21 cellular contexts compared by ENCODE assay signal in genomic region chr11:74532496-74533246, GRCh38. TPM values are rescaled to one million over a fixed set of nuclear protein-coding genes. Genes with fewer than 3 reads are reported as not detected.
DNase-seq lines count a peak whose midpoint lies in the region; ATAC-seq and TF ChIP-seq lines count a peak whose summit lies in the region.
"Had no signal": no experiment of that assay in that cellular context is flagged by ENCODE, and none has a peak within 500 bp of the region (broad histone marks: within the 10 kb centered on the region; RNA-seq: fewer than 3 reads in every experiment).

No MANE protein-coding gene starts in this region.

- intact Hi-C loops in Calu3 (cut with micrococcal nuclease; ENCODE audit: unreplicated experiment), result no loop called here
- intact Hi-C loops in spleen (cut with DNase I; ENCODE audit: low total_unique reads), result no loop called here
- intact Hi-C loops in aorta (cut with DNase I), result no loop called here

- H3K27me3 ChIP-seq in osteoblast (ENCODE audit: insufficient read depth, low read length) (no peaks in the 10 kb centered on the region), spleen (replicated peaks in 1 of 7) (peaks cover 0 to 4% (median 0%) of the 10 kb centered on the region in 7 donors), aorta (ENCODE audit: control insufficient read depth in 1 of 2, insufficient read depth in 2 of 2, low read length in 1 of 2) (no peaks in the 10 kb centered on the region)
- H3K27me3 ChIP-seq: ovary, uterus had no signal

- TF ChIP-seq POLR2A in spleen (IDR thresholded peaks at IDR 0.05), result no peak

- peak overlapping the region; percentile 93 for H3K27ac Mint-ChIP-seq in Calu3 (ENCODE audit: unreplicated experiment)
- H3K27ac Mint-ChIP-seq: activated naive CD4-positive, alpha-beta T cell treated with anti-CD3 and anti-CD28 coated beads, Interleukin-2, amount 50 U/mL, for 24 hours; memory B cell; naive thymus-derived CD8-positive, alpha-beta T cell; stimulated activated naive CD8-positive, alpha-beta T cell treated with anti-CD3 and anti-CD28 coated beads, Interleukin-15, Interleukin-2, amounts not matched to agents 100 ng/mL and 50 ng/mL, for 24 hours had no signal

- no peak for ATAC-seq in aorta (ENCODE audit: low FRiP score)
- ATAC-seq in HG03159 (IDR thresholded peaks at IDR 0.05; ENCODE audit: unreplicated experiment), result no peak
- ATAC-seq: GM12878; naive thymus-derived CD8-positive, alpha-beta T cell had no signal

- H4K20me1 ChIP-seq in osteoblast (ENCODE audit: insufficient read depth, low read length), result no peaks in the 10 kb centered on the region

- no TSS peak for BruUV-seq in Calu3 (replicated peaks; lab: Mats Ljungman, UMichigan)

- no peak overlapping the region for H3K4me3 ChIP-seq in LNCaP clone FGC (ENCODE audit: low read depth, low read length)
- H3K4me3 ChIP-seq in osteoblast (ENCODE audit: insufficient read depth, low read length), result no peak overlapping the region
- H3K4me3 ChIP-seq in spleen, result no peak overlapping the region
- H3K4me3 ChIP-seq in aorta (ENCODE audit: low read length in 2 of 2), result no peak overlapping the region
- H3K4me3 ChIP-seq: GM12878, ovary, uterus had no signal

- no peaks in the 10 kb centered on the region for H3K4me1 ChIP-seq in osteoblast (ENCODE audit: insufficient read depth, low read length)
- no peaks in the 10 kb centered on the region for H3K4me1 ChIP-seq in spleen
- H3K4me1 ChIP-seq in aorta (ENCODE audit: control insufficient read depth in 1 of 2, insufficient read depth in 2 of 2, low read length in 2 of 2), result no peaks in the 10 kb centered on the region
- H3K4me1 ChIP-seq: uterus had no signal

- H3K36me3 ChIP-seq in osteoblast (ENCODE audit: insufficient read depth, low read length), result no peaks in the 10 kb centered on the region
- no peaks in the 10 kb centered on the region for H3K36me3 ChIP-seq in spleen
- no peaks in the 10 kb centered on the region for H3K36me3 ChIP-seq in aorta (ENCODE audit: control insufficient read depth in 1 of 2, insufficient read depth in 2 of 2, low read length in 1 of 2)
- H3K36me3 ChIP-seq: ovary, uterus had no signal

- H3K27me3 Mint-ChIP-seq in Calu3 (ENCODE audit: unreplicated experiment), result no peaks in the 10 kb centered on the region

- DNase-seq in Calu3 (peak; percentile 70), LNCaP clone FGC (ENCODE audit: low read depth) (peak; percentile 73), dermis microvascular lymphatic vessel endothelial cell (ENCODE audit: low read depth in 2 of 2) (peak; percentile 26 to 71), osteoblast (ENCODE audit: insufficient read length, low spot score, missing footprints) (peak; percentile 23), spleen (no peak), aorta (no peak), RKO (ENCODE audit: low spot score) (no peak)
- DNase-seq: activated CD4-positive, alpha-beta T cell treated with anti-CD3 and anti-CD28 coated beads for 1 hour; DMS 273 treated with DMSO at 0.1 percent for 48 hours; hippocampal formation; naive thymus-derived CD8-positive, alpha-beta T cell; NCI-H1436; NCI-H2227 treated with DMSO at 0.1 percent for 48 hours; ovary; uterus had no signal

- H3K79me2 ChIP-seq in osteoblast (ENCODE audit: insufficient read depth, low read length), result no peaks in the 10 kb centered on the region

- H3K4me1 Mint-ChIP-seq in Calu3 (ENCODE audit: low read depth, unreplicated experiment), result peaks cover 64% of the 10 kb centered on the region
- H3K4me1 Mint-ChIP-seq: activated naive CD4-positive, alpha-beta T cell treated with anti-CD3 and anti-CD28 coated beads, Interleukin-2, amount 50 U/mL, for 24 hours had no signal

- TF ChIP-seq CTCF in Calu3 (IDR thresholded peaks at IDR 0.05; ENCODE audit: unreplicated experiment), result no peak
- no peak for TF ChIP-seq CTCF in LNCaP clone FGC (IDR thresholded peaks at IDR 0.05; ENCODE audit: control insufficient read depth, extremely low read depth, insufficient read depth)
- no peak for TF ChIP-seq CTCF in osteoblast (IDR thresholded peaks at IDR 0.05; ENCODE audit: extremely low read depth, low read depth, low read length)
- no peak for TF ChIP-seq CTCF in spleen (IDR thresholded peaks at IDR 0.05 in 8 of 11, conservative IDR thresholded peaks at IDR 0.05 in 3 of 11)

- peak overlapping the region; percentile 48 for H3K4me3 Mint-ChIP-seq in Calu3 (ENCODE audit: low read depth, unreplicated experiment)
- H3K4me3 Mint-ChIP-seq: activated naive CD4-positive, alpha-beta T cell treated with anti-CD3 and anti-CD28 coated beads, Interleukin-2, amount 50 U/mL, for 24 hours; memory B cell; naive thymus-derived CD8-positive, alpha-beta T cell; stimulated activated naive CD8-positive, alpha-beta T cell treated with anti-CD3 and anti-CD28 coated beads, Interleukin-15, Interleukin-2, amounts not matched to agents 100 ng/mL and 50 ng/mL, for 24 hours had no signal

- H3K9me3 ChIP-seq in osteoblast (ENCODE audit: low read depth, low read length) (no peaks in the 10 kb centered on the region), spleen (peaks cover 0 to 14% (median 10%) of the 10 kb centered on the region in 8 donors), aorta (ENCODE audit: control insufficient read depth, low read length) (peaks cover 1% of the 10 kb centered on the region)
- H3K9me3 ChIP-seq: ovary had no signal

- peaks cover 20% of the 10 kb centered on the region for H3K36me3 Mint-ChIP-seq in Calu3 (ENCODE audit: insufficient read depth, unreplicated experiment)

- H3K4me2 ChIP-seq in osteoblast (ENCODE audit: insufficient read depth, low read length), result no peak overlapping the region

- H2AFZ ChIP-seq in osteoblast (ENCODE audit: low read length), result no peak overlapping the region

- WGBS in spleen, 5 donors, result 85 to 91% (median 88%) methylated on average over 5 of the region's 5 CpGs
- WGBS in aorta, 2 donors, result 88 to 92% methylated on average over 5 of the region's 5 CpGs

- CTCF ChIA-PET in Calu3 (lab: Charles Lee), result interaction anchor here (0.6 to 1.4 kb wide), 5 partner anchors 9 to 39 kb away, joined by 3 to 6 read pairs (median 4); partner anchors contain the start of gene LIPT2

- H3K27ac ChIP-seq in osteoblast (ENCODE audit: low read depth, low read length) (no peak overlapping the region), spleen (no peak overlapping the region), aorta (ENCODE audit: low read depth in 1 of 2, low read length in 2 of 2) (no peak overlapping the region)
- H3K27ac ChIP-seq: C4-2B, ovary, uterus had no signal

- H3K9me3 Mint-ChIP-seq in Calu3 (ENCODE audit: low read depth, unreplicated experiment), result peaks cover 4% of the 10 kb centered on the region

RNA-seq across cellular contexts. Expression of gene LIPT2, which starts 39.1 kb away (rescaled TPM):
- 7.8 and 10.9 TPM in 2 replicates for total RNA-seq in Calu3 (2022)
- total RNA-seq in dermis microvascular lymphatic vessel endothelial cell, result 4.3 and 4.5 TPM in 2 replicates
- 5.0 and 5.1 TPM in 2 replicates for total RNA-seq in osteoblast
- 1 to 10 TPM; 2.3 to 9.1 (median 4.6) TPM for total RNA-seq in spleen
- polyA plus RNA-seq in spleen, result 1 to 10 TPM; 2.0 to 3.3 (median 2.1) TPM
- total RNA-seq in aorta, result 1 to 10 TPM; 1.0 to 1.8 TPM
- under 1 TPM in 1 of 2 donors, not detected in 1; 0.95 TPM for polyA plus RNA-seq in aorta

RNA-seq across cellular contexts. Expression of gene POLD3, which starts 59.7 kb away (rescaled TPM):
- 25.1 and 26.0 TPM in 2 replicates for total RNA-seq in Calu3 (2022)
- 8.6 and 9.1 TPM in 2 replicates for total RNA-seq in dermis microvascular lymphatic vessel endothelial cell
- 12.3 and 12.7 TPM in 2 replicates for total RNA-seq in osteoblast
- 10 to 100 TPM; 13.9 to 23.1 (median 17.7) TPM for total RNA-seq in spleen
- 1 to 10 TPM; 5.0 to 9.0 (median 6.1) TPM for polyA plus RNA-seq in spleen
- 10 to 100 TPM; 12.4 to 19.0 TPM for total RNA-seq in aorta
- polyA plus RNA-seq in aorta, result 10 to 100 TPM in 1 of 2 donors, 1 to 10 TPM in 1; 3.9 to 10.4 TPM

Comparison
In these comparisons a context has a peak if more than half of its experiments do, and no peak if none do; other contexts are left out.
1. DNase-seq: peak in Calu3 (single experiment), LNCaP clone FGC (single experiment), dermis microvascular lymphatic vessel endothelial cell (2 of 2) and osteoblast (single experiment); none in spleen (single experiment), aorta (0 of 2) and RKO (single experiment).